15 cellular contexts compared by ENCODE assay signal in the genomic region with DNA sequence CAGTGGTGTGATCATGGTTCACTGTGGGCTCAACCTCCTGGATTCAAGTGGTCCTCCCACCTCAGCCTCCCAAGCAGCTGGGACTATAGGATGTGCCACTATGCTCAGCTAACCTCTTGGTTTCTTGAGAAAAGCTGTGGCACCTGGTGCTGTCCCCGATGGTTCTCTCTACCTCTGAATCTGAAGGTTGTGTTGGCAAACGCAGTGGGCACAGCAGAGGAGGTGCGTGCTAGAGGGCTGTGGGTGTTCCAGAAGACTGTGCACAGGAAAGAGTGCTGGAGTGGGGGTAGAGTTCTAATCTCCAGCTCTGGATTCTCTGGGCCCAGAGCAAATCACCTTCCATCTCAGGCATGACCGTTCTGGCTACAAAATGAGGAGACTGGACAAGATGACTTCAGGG.
"Had no signal": no experiment of that assay in that cellular context is flagged by ENCODE, and none has a peak within 500 bp of the region (broad histone marks: within the 10 kb centered on the region; RNA-seq: fewer than 3 reads in every experiment).

No MANE protein-coding gene starts in this region.

- H3K36me3 Mint-ChIP-seq: stimulated activated effector memory CD8-positive, alpha-beta T cell treated with anti-CD3 and anti-CD28 coated beads, Interleukin-12 subunit alpha, Interleukin-12 subunit beta, amount 100 ng/mL, for 72 hours had no signal

- H3K9me3 Mint-ChIP-seq: naive thymus-derived CD4-positive, alpha-beta T cell; stimulated activated effector memory CD8-positive, alpha-beta T cell treated with anti-CD3 and anti-CD28 coated beads, Interleukin-12 subunit alpha, Interleukin-12 subunit beta, amount 100 ng/mL, for 72 hours; stimulated activated naive CD8-positive, alpha-beta T cell treated with anti-CD3 and anti-CD28 coated beads, Interleukin-15, Interleukin-2, amounts not matched to agents 100 ng/mL and 50 ng/mL, for 24 hours had no signal

- H3K27ac Mint-ChIP-seq: naive thymus-derived CD4-positive, alpha-beta T cell; stimulated activated effector memory CD8-positive, alpha-beta T cell treated with anti-CD3 and anti-CD28 coated beads, Interleukin-12 subunit alpha, Interleukin-12 subunit beta, amount 100 ng/mL, for 72 hours; stimulated activated naive CD8-positive, alpha-beta T cell treated with anti-CD3 and anti-CD28 coated beads, Interleukin-15, Interleukin-2, amounts not matched to agents 100 ng/mL and 50 ng/mL, for 24 hours had no signal

- H3K4me3 ChIP-seq: ovary, tibial nerve had no signal

- FAIRE-seq: colon, endothelial cell of umbilical vein had no signal

- H3K4me3 Mint-ChIP-seq: naive thymus-derived CD4-positive, alpha-beta T cell; stimulated activated effector memory CD8-positive, alpha-beta T cell treated with anti-CD3 and anti-CD28 coated beads, Interleukin-12 subunit alpha, Interleukin-12 subunit beta, amount 100 ng/mL, for 72 hours; stimulated activated naive CD8-positive, alpha-beta T cell treated with anti-CD3 and anti-CD28 coated beads, Interleukin-15, Interleukin-2, amounts not matched to agents 100 ng/mL and 50 ng/mL, for 24 hours had no signal

- H3K36me3 ChIP-seq: ovary, tibial nerve had no signal

- H3K4me1 ChIP-seq: foreskin keratinocyte, tibial nerve had no signal

- DNase-seq: cerebellar nuclear complex; dermis blood vessel endothelial cell; erythroblast; foreskin keratinocyte; mesendoderm; naive thymus-derived CD4-positive, alpha-beta T cell; ovary; right cardiac atrium; stimulated activated CD4-positive, alpha-beta T cell treated with anti-CD3 and anti-CD28 coated beads, Interleukin-4, amount 100 ng/mL, for 1 hour; stimulated activated CD8-positive, alpha-beta memory T cell treated with anti-CD3 and anti-CD28 coated beads, Interleukin-4, amount 100 ng/mL, for 48 hours had no signal

- ATAC-seq: foreskin keratinocyte; naive thymus-derived CD4-positive, alpha-beta T cell; right cardiac atrium; stimulated activated effector memory CD8-positive, alpha-beta T cell treated with anti-CD3 and anti-CD28 coated beads, Interleukin-12 subunit alpha, Interleukin-12 subunit beta, amount 100 ng/mL, for 72 hours had no signal

- H3K27ac ChIP-seq: foreskin keratinocyte, ovary, tibial nerve had no signal

- H3K27me3 ChIP-seq: ovary, tibial nerve had no signal

- H3K9me3 ChIP-seq: ovary, tibial nerve had no signal
